Comparison of ENCODE assay signal across 28 cellular contexts in the genomic region with DNA sequence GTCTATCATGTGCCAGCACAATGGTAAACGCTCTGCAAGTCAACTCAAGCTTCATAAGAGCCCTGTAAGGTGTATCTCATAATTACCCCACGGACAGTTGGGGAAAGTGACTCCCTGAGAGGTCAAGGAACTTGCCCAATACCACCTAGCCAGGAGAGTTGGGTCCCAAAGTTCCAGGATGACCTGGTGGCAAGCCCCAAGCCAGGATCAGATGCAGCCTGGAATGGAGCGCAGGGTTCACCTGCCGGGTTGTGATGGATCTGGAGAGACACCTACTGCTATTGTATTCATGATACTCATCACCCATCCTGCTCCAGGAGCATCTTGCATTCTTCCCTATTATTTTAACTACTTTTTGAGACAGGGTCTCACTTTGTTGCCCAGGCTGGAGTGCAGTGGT.
"Had no signal": no experiment of that assay in that cellular context is flagged by ENCODE, and none has a peak within 500 bp of the region (broad histone marks: within the 10 kb centered on the region; RNA-seq: fewer than 3 reads in every experiment).

No MANE protein-coding gene starts in this region.

- H3K27ac ChIP-seq: brain microvascular endothelial cell, cardiac muscle cell, RWPE1 had no signal

- H3K27ac Mint-ChIP-seq: activated CD4-positive, alpha-beta T cell treated with anti-CD3 and anti-CD28 coated beads for 36 hours; activated CD4-positive, alpha-beta T cell treated with anti-CD3 and anti-CD28 coated beads, Interleukin-2, amount 10 ng/mL, durations not matched to agents 7 days and 5 days; activated CD8-positive, alpha-beta T cell treated with anti-CD3 and anti-CD28 coated beads, Interleukin-2, amount 10 ng/mL, durations not matched to agents 7 days and 5 days; activated naive CD8-positive, alpha-beta T cell treated with anti-CD3 and anti-CD28 coated beads for 36 hours; activated T-cell treated with anti-CD3 and anti-CD28 coated beads, Interleukin-2, amount 50 U/mL, for 24 hours; activated T-helper 2 cell treated with anti-CD3 and anti-CD28 coated beads, Interferon-gamma antibody, Interleukin-2, Interleukin-4, amounts not matched to agents 10 μg/mL and 5 μg/mL and 100 μg/mL, durations not matched to agents 14 hours and 24 hours and 36 hours had no signal

- H3K9me3 ChIP-seq: MG63 had no signal

- H3K27me3 ChIP-seq: brain microvascular endothelial cell, cardiac muscle cell, MG63 had no signal

- H3K4me3 Mint-ChIP-seq: activated CD4-positive, alpha-beta T cell treated with anti-CD3 and anti-CD28 coated beads for 36 hours; activated CD4-positive, alpha-beta T cell treated with anti-CD3 and anti-CD28 coated beads, Interleukin-2, amount 10 ng/mL, durations not matched to agents 7 days and 5 days; activated CD8-positive, alpha-beta T cell treated with anti-CD3 and anti-CD28 coated beads, Interleukin-2, amount 10 ng/mL, durations not matched to agents 7 days and 5 days; activated naive CD8-positive, alpha-beta T cell treated with anti-CD3 and anti-CD28 coated beads for 36 hours; activated T-cell treated with anti-CD3 and anti-CD28 coated beads, Interleukin-2, amount 50 U/mL, for 24 hours had no signal

- ATAC-seq: activated CD4-positive, alpha-beta T cell treated with anti-CD3 and anti-CD28 coated beads for 36 hours; activated CD4-positive, CD25-positive, alpha-beta regulatory T cell treated with anti-CD3 and anti-CD28 coated beads, Interleukin-2, amount 50 U/mL, for 24 hours; activated CD8-positive, alpha-beta T cell treated with anti-CD3 and anti-CD28 coated beads, Interleukin-2, amount 10 ng/mL, durations not matched to agents 7 days and 5 days; Panc1 had no signal

- H3K36me3 ChIP-seq: cardiac muscle cell, MG63 had no signal

- H3K4me1 Mint-ChIP-seq: activated CD4-positive, alpha-beta T cell treated with anti-CD3 and anti-CD28 coated beads for 36 hours; activated CD4-positive, alpha-beta T cell treated with anti-CD3 and anti-CD28 coated beads, Interleukin-2, amount 10 ng/mL, durations not matched to agents 7 days and 5 days; activated naive CD8-positive, alpha-beta T cell treated with anti-CD3 and anti-CD28 coated beads for 36 hours had no signal

- H3K4me3 ChIP-seq: cardiac muscle cell, MG63 had no signal

- DNase-seq: activated CD4-positive, alpha-beta T cell treated with anti-CD3 and anti-CD28 coated beads for 36 hours; activated CD4-positive, alpha-beta T cell treated with anti-CD3 and anti-CD28 coated beads, Interleukin-2, amount 10 ng/mL, durations not matched to agents 7 days and 5 days; activated CD4-positive, alpha-beta T cell treated with anti-CD3 and anti-CD28 coated beads, Interleukin-2, amount 50 U/mL, for 48 hours; activated CD8-positive, alpha-beta T cell treated with anti-CD3 and anti-CD28 coated beads, Interleukin-2, amount 10 ng/mL, durations not matched to agents 7 days and 5 days; activated naive CD4-positive, alpha-beta T cell; activated naive CD4-positive, alpha-beta T cell treated with anti-CD3 and anti-CD28 coated beads, Interleukin-2, amount 50 U/mL, for 16 hours; activated naive CD8-positive, alpha-beta T cell treated with anti-CD3 and anti-CD28 coated beads for 36 hours; activated T-cell treated with anti-CD3 and anti-CD28 coated beads, Interleukin-2, amount 50 U/mL, for 24 hours; amniotic stem cell; brain microvascular endothelial cell; Kasumi-1; KG1; MG63; NCI-H1048; NCI-H1105 treated with DMSO at 0.1 percent for 48 hours; NCI-H1436; NCI-H1694; NCI-H1930; NCI-H2081 treated with DMSO at 0.1 percent for 48 hours; NCI-H345; NCI-H524 treated with DMSO at 0.1 percent for 48 hours; Right ventricle myocardium superior; T1000 had no signal

- H3K27me3 Mint-ChIP-seq: activated CD4-positive, alpha-beta T cell treated with anti-CD3 and anti-CD28 coated beads for 36 hours; activated CD4-positive, alpha-beta T cell treated with anti-CD3 and anti-CD28 coated beads, Interleukin-2, amount 10 ng/mL, durations not matched to agents 7 days and 5 days; activated naive CD8-positive, alpha-beta T cell treated with anti-CD3 and anti-CD28 coated beads for 36 hours; activated T-cell treated with anti-CD3 and anti-CD28 coated beads, Interleukin-2, amount 50 U/mL, for 24 hours had no signal

- H3K9me3 Mint-ChIP-seq: activated CD4-positive, alpha-beta T cell treated with anti-CD3 and anti-CD28 coated beads, Interleukin-2, amount 10 ng/mL, durations not matched to agents 7 days and 5 days; activated naive CD8-positive, alpha-beta T cell treated with anti-CD3 and anti-CD28 coated beads for 36 hours; activated T-cell treated with anti-CD3 and anti-CD28 coated beads, Interleukin-2, amount 50 U/mL, for 24 hours; activated T-helper 2 cell treated with anti-CD3 and anti-CD28 coated beads, Interferon-gamma antibody, Interleukin-2, Interleukin-4, amounts not matched to agents 10 μg/mL and 5 μg/mL and 100 μg/mL, durations not matched to agents 14 hours and 24 hours and 36 hours had no signal
